Comparison of ENCODE assay signal across 9 cellular contexts in the genomic region with DNA sequence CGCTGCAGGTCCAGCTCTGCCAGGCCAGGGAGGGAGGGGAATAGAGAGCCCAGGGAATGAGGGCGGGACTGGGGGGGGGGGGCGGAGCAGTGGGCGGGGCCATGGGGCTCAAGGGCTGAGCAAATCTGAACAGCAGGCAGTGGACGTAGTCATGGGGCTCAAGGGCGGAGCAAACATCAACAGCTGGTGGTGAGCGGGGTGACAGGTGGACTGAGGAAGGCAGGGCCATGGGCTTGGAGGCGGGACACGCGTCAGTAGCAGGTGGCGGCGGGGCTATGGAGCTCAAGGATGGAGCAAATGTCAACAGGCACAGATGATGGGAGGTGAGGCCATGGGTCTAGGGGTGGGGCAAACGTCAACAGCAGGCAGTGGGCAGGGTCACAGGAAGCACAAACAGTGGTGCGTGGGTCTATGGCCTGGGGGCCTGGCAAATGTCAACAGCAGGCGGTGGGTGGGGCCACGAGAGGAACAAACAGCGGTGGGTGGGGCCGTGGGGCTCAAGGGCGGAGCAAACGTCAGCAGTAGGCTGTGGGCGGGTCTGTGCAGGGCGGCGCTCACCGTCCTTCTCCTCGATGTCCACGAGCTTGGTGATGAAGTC. TPM values are rescaled to one million over a fixed set of nuclear protein-coding genes. Genes with fewer than 3 reads are reported as not detected.
DNase-seq lines count a peak whose midpoint lies in the region; ATAC-seq and TF ChIP-seq lines count a peak whose summit lies in the region.
"Not testable (repeated sequence)": the region's sequence is repeated elsewhere in the genome, so short reads cannot be mapped to it uniquely, and the experiment has no call there.
"Had no signal": no experiment of that assay in that cellular context is flagged by ENCODE, and none has a peak within 500 bp of the region (broad histone marks: within the 10 kb centered on the region; RNA-seq: fewer than 3 reads in every experiment).

No MANE protein-coding gene starts in this region.

- H3K4me3 ChIP-seq in left lung: peak overlapping the region in 1 of 2 donors; percentile 32

- not testable (repeated sequence) for H3K36me3 Mint-ChIP-seq in activated CD8-positive, alpha-beta T cell treated with anti-CD3 and anti-CD28 coated beads, Interleukin-2, amount 10 ng/mL, durations not matched to agents 7 days and 5 days (ENCODE audit: low read depth); dendritic cell treated with granulocyte-macrophage colony-stimulating factor and Interleukin-4, amounts not matched to agents 40 ng/mL and 50 ng/mL, for 4 days (ENCODE audit: low read depth)

- peaks cover 5 to 17% of the 10 kb centered on the region in 2 donors for H3K4me1 ChIP-seq in left lung

- intact Hi-C loops in dendritic cell treated with granulocyte-macrophage colony-stimulating factor and Interleukin-4, amounts not matched to agents 40 ng/mL and 50 ng/mL, for 4 days (cut with micrococcal nuclease); left lung (cut with DNase I): not testable (repeated sequence)

- H3K27me3 ChIP-seq in left lung: not testable (repeated sequence)

- not testable (repeated sequence) for H3K36me3 ChIP-seq in left lung

- TF ChIP-seq CTCF in left lung (IDR thresholded peaks at IDR 0.05): not testable (repeated sequence)

- H3K27ac ChIP-seq in left lung: peak overlapping the region in 1 of 2 donors; percentile 70

- H3K27me3 Mint-ChIP-seq in activated CD8-positive, alpha-beta T cell treated with anti-CD3 and anti-CD28 coated beads, Interleukin-2, amount 10 ng/mL, durations not matched to agents 7 days and 5 days (ENCODE audit: low read depth); dendritic cell treated with granulocyte-macrophage colony-stimulating factor and Interleukin-4, amounts not matched to agents 40 ng/mL and 50 ng/mL, for 4 days: not testable (repeated sequence)

- H3K27ac Mint-ChIP-seq in activated CD8-positive, alpha-beta T cell treated with anti-CD3 and anti-CD28 coated beads, Interleukin-2, amount 10 ng/mL, durations not matched to agents 7 days and 5 days: peak overlapping the region; percentile 89
- peak overlapping the region; percentile 87 for H3K27ac Mint-ChIP-seq in dendritic cell treated with granulocyte-macrophage colony-stimulating factor and Interleukin-4, amounts not matched to agents 40 ng/mL and 50 ng/mL, for 4 days

- peaks cover 20% of the 10 kb centered on the region for H3K4me1 Mint-ChIP-seq in activated CD8-positive, alpha-beta T cell treated with anti-CD3 and anti-CD28 coated beads, Interleukin-2, amount 10 ng/mL, durations not matched to agents 7 days and 5 days (ENCODE audit: low read depth)
- H3K4me1 Mint-ChIP-seq in dendritic cell treated with granulocyte-macrophage colony-stimulating factor and Interleukin-4, amounts not matched to agents 40 ng/mL and 50 ng/mL, for 4 days (ENCODE audit: low read depth): peaks cover 17% of the 10 kb centered on the region

- H3K4me3 Mint-ChIP-seq in activated CD8-positive, alpha-beta T cell treated with anti-CD3 and anti-CD28 coated beads, Interleukin-2, amount 10 ng/mL, durations not matched to agents 7 days and 5 days: peak overlapping the region; percentile 66
- H3K4me3 Mint-ChIP-seq in dendritic cell treated with granulocyte-macrophage colony-stimulating factor and Interleukin-4, amounts not matched to agents 40 ng/mL and 50 ng/mL, for 4 days: peak overlapping the region; percentile 72

- not testable (repeated sequence) for H3K9me3 ChIP-seq in left lung

- CTCF ChIA-PET in activated CD8-positive, alpha-beta T cell treated with anti-CD3 and anti-CD28 coated beads, Interleukin-2, amount 10 ng/mL, durations not matched to agents 7 days and 5 days (lab: Charles Lee): not testable (repeated sequence)

- peak; percentile 54 for DNase-seq in AG20443 (ENCODE audit: low spot score)
- DNase-seq in NCI-H774 (lab: John Stamatoyannopoulos, UW): peak; percentile 87
- DNase-seq in activated CD8-positive, alpha-beta T cell treated with anti-CD3 and anti-CD28 coated beads, Interleukin-2, amount 10 ng/mL, durations not matched to agents 7 days and 5 days: peak; percentile 91
- peak; percentile 95 to 97 for DNase-seq in left lung
- peak; percentile 79 for DNase-seq in stimulated activated CD4-positive, alpha-beta T cell treated with anti-CD3 and anti-CD28 coated beads, Interleukin-1b, Interleukin-23, amount 100 ng/mL, for 48 hours

- POLR2A ChIA-PET in activated CD8-positive, alpha-beta T cell treated with anti-CD3 and anti-CD28 coated beads, Interleukin-2, amount 10 ng/mL, durations not matched to agents 7 days and 5 days (lab: Charles Lee): not testable (repeated sequence)

- ATAC-seq in GM19438 (IDR thresholded peaks at IDR 0.05; ENCODE audit: low read depth, unreplicated experiment): peak; percentile 72
- ATAC-seq in HG03432 (IDR thresholded peaks at IDR 0.05; ENCODE audit: unreplicated experiment): peak; percentile 72
- peak; percentile 72 for ATAC-seq in activated CD8-positive, alpha-beta T cell treated with anti-CD3 and anti-CD28 coated beads, Interleukin-2, amount 10 ng/mL, durations not matched to agents 7 days and 5 days
- ATAC-seq in left lung: peak; percentile 89

- not testable (repeated sequence) for H3K9me3 Mint-ChIP-seq in activated CD8-positive, alpha-beta T cell treated with anti-CD3 and anti-CD28 coated beads, Interleukin-2, amount 10 ng/mL, durations not matched to agents 7 days and 5 days (ENCODE audit: insufficient read depth); dendritic cell treated with granulocyte-macrophage colony-stimulating factor and Interleukin-4, amounts not matched to agents 40 ng/mL and 50 ng/mL, for 4 days

RNA-seq across cellular contexts. Expression of a gene that starts 5.4 kb away (rescaled TPM):
- total RNA-seq in activated CD8-positive, alpha-beta T cell treated with anti-CD3 and anti-CD28 coated beads, Interleukin-2, amount 10 ng/mL, durations not matched to agents 7 days and 5 days: 100 to 1,000 TPM; 165 to 166 TPM
- 100 to 1,000 TPM in 1 of 2 donors, 10 to 100 TPM in 1; 93.3 to 119 TPM for total RNA-seq in left lung

RNA-seq across cellular contexts. Expression of a gene that starts 26.3 kb away (rescaled TPM):
- total RNA-seq in activated CD8-positive, alpha-beta T cell treated with anti-CD3 and anti-CD28 coated beads, Interleukin-2, amount 10 ng/mL, durations not matched to agents 7 days and 5 days: under 1 TPM; 0.34 to 0.68 TPM
- total RNA-seq in left lung: under 1 TPM in 1 of 2 donors, not detected in 1; 0.79 TPM

RNA-seq across cellular contexts. Expression of a gene that starts 41.4 kb away (rescaled TPM):
- total RNA-seq in activated CD8-positive, alpha-beta T cell treated with anti-CD3 and anti-CD28 coated beads, Interleukin-2, amount 10 ng/mL, durations not matched to agents 7 days and 5 days: not detected
- not detected for total RNA-seq in left lung
- total RNA-seq: T-helper 2 cell treated with Interferon-gamma antibody and Interleukin-4, amounts not matched to agents 100 ng/mL and 5 ng/mL, for 36 hours had no signal

RNA-seq across cellular contexts. Expression of a gene that starts 43.3 kb away (rescaled TPM):
- total RNA-seq in activated CD8-positive, alpha-beta T cell treated with anti-CD3 and anti-CD28 coated beads, Interleukin-2, amount 10 ng/mL, durations not matched to agents 7 days and 5 days: 10 to 100 TPM; 37.3 to 37.9 TPM
- total RNA-seq in left lung: 10 to 100 TPM; 16.7 to 26.4 TPM
